ENCODE assay signal across 8 cellular contexts in genomic region chr6:15661815-15662245, GRCh38. TPM values are rescaled to one million over a fixed set of nuclear protein-coding genes. Genes with fewer than 3 reads are reported as not detected.
DNase-seq lines count a peak whose midpoint lies in the region; ATAC-seq and TF ChIP-seq lines count a peak whose summit lies in the region.

No MANE protein-coding gene starts in this region.

- H3K27ac ChIP-seq in CD4-positive, alpha-beta T cell (ENCODE audit: low read depth, low read length), result peak overlapping the region; percentile 45
- peak overlapping the region; percentile 85 for H3K27ac ChIP-seq in muscle layer of colon (ENCODE audit: low read depth, low read length)

- peaks cover 9% of the 10 kb centered on the region for H3K36me3 Mint-ChIP-seq in CD4-positive, alpha-beta T cell (ENCODE audit: low read depth)
- H3K36me3 Mint-ChIP-seq in IgD-negative memory B cell, result peaks cover 1% of the 10 kb centered on the region

- peak overlapping the region; percentile 77 for H3K27ac Mint-ChIP-seq in CD4-positive, alpha-beta T cell
- H3K27ac Mint-ChIP-seq in IgD-negative memory B cell, result peak overlapping the region; percentile 89 to 94 (median 91)

- ATAC-seq in CD4-positive, alpha-beta T cell (ENCODE audit: poor library complexity), result no peak
- ATAC-seq in GM21390 (IDR thresholded peaks at IDR 0.05; ENCODE audit: unreplicated experiment) (no peak), GM21619 (IDR thresholded peaks at IDR 0.05; ENCODE audit: unreplicated experiment) (no peak)

- no peak for DNase-seq in CD4-positive, alpha-beta T cell
- DNase-seq in cardiac fibroblast (ENCODE audit: low read depth in 2 of 2), result peak in 1 of 2 donors; percentile 5
- no peak for DNase-seq in ecto neural progenitor cell (ENCODE audit: low spot score)
- no peak for DNase-seq in iPS-NIHi7 (ENCODE audit: extremely low spot score)

- peaks cover 48% of the 10 kb centered on the region for H3K4me1 Mint-ChIP-seq in CD4-positive, alpha-beta T cell (ENCODE audit: low read depth)
- H3K4me1 Mint-ChIP-seq in IgD-negative memory B cell, result peaks cover 34 to 42% (median 39%) of the 10 kb centered on the region in 3 donors

- no peaks in the 10 kb centered on the region for H3K36me3 ChIP-seq in muscle layer of colon (ENCODE audit: insufficient read depth, low read length)

- intact Hi-C loops in CD4-positive, alpha-beta T cell (cut with DNase I, micrococcal nuclease), result loop anchor here in 1 of 2 experiments (5.0 to 10.0 kb wide), 3 partner anchors 417 to 1850 kb away; partner anchors contain the start of genes CD83, JARID2 and MCUR1

- POLR2A ChIA-PET in CD4-positive, alpha-beta T cell (lab: Charles Lee), result interaction anchor here (0.9 to 1.7 kb wide), 7 partner anchors 8 to 518 kb away, joined by 4 to 8 read pairs (median 4); no protein-coding TSS in a partner anchor

- H3K27me3 Mint-ChIP-seq in CD4-positive, alpha-beta T cell, result no peaks in the 10 kb centered on the region
- H3K27me3 Mint-ChIP-seq in IgD-negative memory B cell, result peaks cover 3% of the 10 kb centered on the region

- TF ChIP-seq CTCF in CD4-positive, alpha-beta T cell (IDR thresholded peaks at IDR 0.05), result no peak
- TF ChIP-seq CTCF in cardiac fibroblast (IDR thresholded peaks at IDR 0.05; ENCODE audit: low read depth, low read length), result no peak

- H3K27me3 ChIP-seq in CD4-positive, alpha-beta T cell (ENCODE audit: control insufficient read depth, insufficient read depth, low read length), result no peaks in the 10 kb centered on the region
- H3K27me3 ChIP-seq in muscle layer of colon (ENCODE audit: control insufficient read depth in 1 of 2, insufficient read depth in 2 of 2, low read length in 2 of 2), result no peaks in the 10 kb centered on the region

- peaks cover 13% of the 10 kb centered on the region for H3K4me1 ChIP-seq in muscle layer of colon (ENCODE audit: insufficient read depth, low read length)

- H3K9me3 Mint-ChIP-seq in CD4-positive, alpha-beta T cell, result no peaks in the 10 kb centered on the region
- H3K9me3 Mint-ChIP-seq in IgD-negative memory B cell, result no peaks in the 10 kb centered on the region

- H3K9ac ChIP-seq in muscle layer of colon (ENCODE audit: low read length), result peak overlapping the region; percentile 60

- CTCF ChIA-PET in CD4-positive, alpha-beta T cell (lab: Charles Lee), result interaction anchor here (0.6 to 1.6 kb wide), 2 partner anchors 10 to 30 kb away, joined by 3 to 5 read pairs; no protein-coding TSS in a partner anchor

- no peaks in the 10 kb centered on the region for H3K9me3 ChIP-seq in CD4-positive, alpha-beta T cell (ENCODE audit: control insufficient read depth, low read length)
- H3K9me3 ChIP-seq in muscle layer of colon (ENCODE audit: low read length), result no peaks in the 10 kb centered on the region

- H3K4me3 ChIP-seq in cardiac fibroblast (replicated peaks in 1 of 2; ENCODE audit: low read depth in 2 of 2, low read length in 2 of 2), result peak overlapping the region; percentile 83
- peak overlapping the region; percentile 71 to 93 for H3K4me3 ChIP-seq in muscle layer of colon (ENCODE audit: low read depth in 1 of 2, low read length in 2 of 2)

- H3K4me3 Mint-ChIP-seq in CD4-positive, alpha-beta T cell, result peak overlapping the region; percentile 89
- H3K4me3 Mint-ChIP-seq in IgD-negative memory B cell, result peak overlapping the region; percentile 84 to 96 (median 90)

RNA-seq across cellular contexts. Expression of gene DTNBP1, which starts 1.0 kb away (rescaled TPM):
- total RNA-seq in CD4-positive, alpha-beta T cell, result 10 to 100 TPM; 14.5 to 14.7 TPM
- 56.3 TPM for polyA plus RNA-seq in IgD-negative memory B cell
